20 cellular contexts compared by ENCODE assay signal in genomic region chr16:2492292-2492691, GRCh38. TPM values are rescaled to one million over a fixed set of nuclear protein-coding genes. Genes with fewer than 3 reads are reported as not detected.
A peak's percentile ranks its signal among the peaks of the same experiment; 100 is the strongest.
DNase-seq lines count a peak whose midpoint lies in the region; ATAC-seq and TF ChIP-seq lines count a peak whose summit lies in the region.
"Had no signal": no experiment of that assay in that cellular context is flagged by ENCODE, and none has a peak within 500 bp of the region (broad histone marks: within the 10 kb centered on the region; RNA-seq: fewer than 3 reads in every experiment).

No MANE protein-coding gene starts in this region.

- 52 to 60% methylated on average over 10 to 13 of the region's 13 CpGs for WGBS in body of pancreas, 2 donors
- WGBS in neuronal stem cell (ENCODE audit: extremely low coverage in 2 of 2, insufficient read length in 2 of 2, insufficient replicate concordance in 1 of 2), 2 donors = no CpG with 5 or more reads among the region's 13 CpGs

- H3K14ac ChIP-seq in neuronal stem cell (ENCODE audit: low read length) = no peak overlapping the region

- H4K91ac ChIP-seq in neuronal stem cell (ENCODE audit: low read depth, low read length, poor library complexity) = no peak overlapping the region

- H3K9me3 ChIP-seq in body of pancreas = no peaks in the 10 kb centered on the region
- H3K9me3 ChIP-seq in mucosa of descending colon = no peaks in the 10 kb centered on the region
- H3K9me3 ChIP-seq in neuronal stem cell (replicated peaks in 1 of 2; ENCODE audit: control insufficient read depth in 2 of 2, insufficient read depth in 1 of 2, low read depth in 1 of 2, low read length in 2 of 2) = no peaks in the 10 kb centered on the region
- H3K9me3 ChIP-seq: BLaER1 had no signal

- H3K36me3 ChIP-seq in body of pancreas (replicated peaks in 1 of 2; ENCODE audit: insufficient read depth in 1 of 2, low read depth in 2 of 2) = peaks cover 0 to 1% of the 10 kb centered on the region in 2 donors
- no peaks in the 10 kb centered on the region for H3K36me3 ChIP-seq in mucosa of descending colon (ENCODE audit: low read depth)
- H3K36me3 ChIP-seq in neuronal stem cell (replicated peaks in 1 of 2; ENCODE audit: control insufficient read depth in 2 of 2, insufficient read depth in 2 of 2, low read length in 2 of 2) = peaks cover 13 to 22% of the 10 kb centered on the region in 2 donors

- H2BK120ac ChIP-seq in neuronal stem cell (ENCODE audit: low read depth, low read length) = no peak overlapping the region

- H2BK5ac ChIP-seq in neuronal stem cell (ENCODE audit: low read length) = no peak overlapping the region

- H3K4me3 ChIP-seq in body of pancreas = no peak overlapping the region
- no peak overlapping the region for H3K4me3 ChIP-seq in mucosa of descending colon
- H3K4me3 ChIP-seq in neuronal stem cell (ENCODE audit: low read length in 2 of 2) = peak overlapping the region in 1 of 2 donors; percentile 2
- H3K4me3 ChIP-seq: BLaER1, GM12878, GM23338 had no signal

- ATAC-seq in body of pancreas = no peak
- peak; percentile 84 for ATAC-seq in mucosa of descending colon
- ATAC-seq: CD8-positive, alpha-beta T cell; GM12878; GM23338 had no signal

- H2BK15ac ChIP-seq in neuronal stem cell (ENCODE audit: low read length) = no peak overlapping the region

- no peak overlapping the region for H2AFZ ChIP-seq in neuronal stem cell (ENCODE audit: low read length)
- H2AFZ ChIP-seq: GM23338 had no signal

- H3K27ac ChIP-seq in body of pancreas = peak overlapping the region in 3 of 4 donors; percentile 21 to 49 (median 44)
- H3K27ac ChIP-seq in neuronal stem cell (replicated peaks; ENCODE audit: low read length) = no peak overlapping the region
- H3K27ac ChIP-seq: BLaER1 had no signal

- H3K23ac ChIP-seq in neuronal stem cell (ENCODE audit: low read depth, low read length, poor library complexity) = peak overlapping the region; percentile 91

- TF ChIP-seq CTCF in body of pancreas (IDR thresholded peaks at IDR 0.05) (no peak), mucosa of descending colon (IDR thresholded peaks at IDR 0.05) (no peak)

- no peak overlapping the region for H4K8ac ChIP-seq in neuronal stem cell (ENCODE audit: low read depth, low read length)

- H3K27me3 ChIP-seq in body of pancreas = no peaks in the 10 kb centered on the region
- H3K27me3 ChIP-seq in neuronal stem cell (ENCODE audit: control insufficient read depth in 3 of 3, insufficient read depth in 3 of 3, low read depth in 1 of 3, low read length in 3 of 3) = no peaks in the 10 kb centered on the region
- H3K27me3 ChIP-seq: BLaER1 had no signal

- H2AK5ac ChIP-seq in neuronal stem cell (ENCODE audit: low read depth, low read length) = no peak overlapping the region

- H3K18ac ChIP-seq in neuronal stem cell (ENCODE audit: low read length) = no peak overlapping the region

- no peak overlapping the region for H2BK12ac ChIP-seq in neuronal stem cell (ENCODE audit: low read length)

- no peak overlapping the region for H3K4ac ChIP-seq in neuronal stem cell (ENCODE audit: low read length)

- TF ChIP-seq POLR2A in body of pancreas (IDR thresholded peaks at IDR 0.05) = no peak

- H3K9ac ChIP-seq in neuronal stem cell (ENCODE audit: low read depth, low read length, poor library complexity) = no peak overlapping the region
- H3K9ac ChIP-seq: BLaER1 had no signal

- intact Hi-C loops in body of pancreas (cut with DNase I) = loop anchor here (10.0 kb wide), 1 partner anchor 57 kb away; no protein-coding TSS in a partner anchor
- intact Hi-C loops in mucosa of descending colon (cut with DNase I, micrococcal nuclease) = loop anchor here in 1 of 2 donors (10.0 kb wide), 1 partner anchor 157 kb away; no protein-coding TSS in a partner anchor

- H3K4me2 ChIP-seq in neuronal stem cell (ENCODE audit: insufficient read depth, low read length, poor library complexity, severe bottlenecking) = no peak overlapping the region
- H3K4me2 ChIP-seq: BLaER1, GM23338 had no signal

- DNase-seq in body of pancreas = peak in 1 of 4 donors; percentile 13
- peak in 1 of 3 donors; percentile 48 for DNase-seq in mucosa of descending colon
- no peak for DNase-seq in neuronal stem cell (ENCODE audit: low spot score)
- DNase-seq in CD1c-positive myeloid dendritic cell (ENCODE audit: extremely low spot score) = no peak
- no peak for DNase-seq in nucleus accumbens (lab: John Stamatoyannopoulos, UW)
- DNase-seq in glomerular visceral epithelial cell (ENCODE audit: extremely low spot score) = no peak
- DNase-seq in NCI-H226 = no peak
- DNase-seq: 8988T; Calu3; CD8-positive, alpha-beta T cell; DMS 273 treated with DMSO at 0.1 percent for 48 hours; DMS53; DND-41; EL; HCEC 1CT; IMR-90 had no signal

- peaks cover 9% of the 10 kb centered on the region for H3K79me1 ChIP-seq in neuronal stem cell (ENCODE audit: low read depth, low read length)

- H3K4me1 ChIP-seq in body of pancreas (peaks cover 27% of the 10 kb centered on the region), mucosa of descending colon (ENCODE audit: low read depth) (peaks cover 3% of the 10 kb centered on the region), neuronal stem cell (ENCODE audit: control insufficient read depth in 2 of 2, insufficient read depth in 1 of 2, low read depth in 1 of 2, low read length in 2 of 2) (no peaks in the 10 kb centered on the region)

RNA-seq across cellular contexts. Expression of gene TBC1D24, which starts 17.4 kb away (rescaled TPM):
- 10 to 100 TPM; 18.7 to 30.0 TPM for total RNA-seq in body of pancreas
- 10 to 100 TPM in 1 of 3 donors, 1 to 10 TPM in 2; 6.9 to 14.3 (median 8.5) TPM for total RNA-seq in mucosa of descending colon
- 7.1 TPM for polyA plus RNA-seq in neuronal stem cell (2013, experiment 1 of 2)
- polyA plus RNA-seq in neuronal stem cell (2013, experiment 2 of 2) = 7.2 TPM

RNA-seq across cellular contexts. Expression of gene NTN3, which starts 21.2 kb away (rescaled TPM):
- total RNA-seq in body of pancreas = not detected
- under 1 TPM in 1 of 3 donors, not detected in 2; 0.44 TPM for total RNA-seq in mucosa of descending colon
- polyA plus RNA-seq in neuronal stem cell (2013, experiment 1 of 2) = 0.96 TPM
- 1.1 TPM for polyA plus RNA-seq in neuronal stem cell (2013, experiment 2 of 2)
- total RNA-seq: Calu3; CD8-positive, alpha-beta T cell; GM12878 had no signal
- polyA plus RNA-seq: CD14-positive monocyte had no signal

RNA-seq across cellular contexts. Expression of gene ATP6V0C, which starts 21.5 kb away (rescaled TPM):
- total RNA-seq in body of pancreas = 10 to 100 TPM; 33.5 to 38.9 TPM
- total RNA-seq in mucosa of descending colon = 100 to 1,000 TPM; 171 to 261 (median 201) TPM
- polyA plus RNA-seq in neuronal stem cell (2013, experiment 1 of 2) = 244 TPM
- 240 TPM for polyA plus RNA-seq in neuronal stem cell (2013, experiment 2 of 2)

RNA-seq across cellular contexts. Expression of gene AMDHD2, which starts 27.9 kb away (rescaled TPM):
- total RNA-seq in body of pancreas = 10 to 100 TPM; 13.7 to 33.6 TPM
- total RNA-seq in mucosa of descending colon = 10 to 100 TPM; 33.6 to 51.2 (median 38.4) TPM
- 6.3 TPM for polyA plus RNA-seq in neuronal stem cell (2013, experiment 1 of 2)
- polyA plus RNA-seq in neuronal stem cell (2013, experiment 2 of 2) = 6.9 TPM

RNA-seq across cellular contexts. Expression of gene TEDC2, which starts 32.4 kb away (rescaled TPM):
- total RNA-seq in body of pancreas (not detected), mucosa of descending colon (1 to 10 TPM; 1.1 to 5.5 (median 2.8) TPM)
- polyA plus RNA-seq in neuronal stem cell (2013, experiment 1 of 2) = 31.4 TPM
- 29.6 TPM for polyA plus RNA-seq in neuronal stem cell (2013, experiment 2 of 2)

Comparison
In these comparisons a context has a peak if more than half of its experiments do, and no peak if none do; other contexts are left out.
1. RNA of gene ATP6V0C, which starts 21.5 kb away (total RNA-seq): 171 to 261 TPM in mucosa of descending colon; 33.5 to 38.9 TPM in body of pancreas; every median in the first group is over 4 times any median in the second.